In genomic region chr17:50681260-50682200, GRCh38 we compare ENCODE assay signal across 1 cellular context.
TF ChIP-seq lines count a peak whose summit lies in the region.

No MANE protein-coding gene starts in this region.

TF ChIP-seq in HepG2, 621 proteins besides CTCF, POLR2A, EP300 and RAD21 (continues in another document):
- TF ChIP-seq ZNF782 (CRISPR knock-in tag; IDR thresholded peaks at IDR 0.05; ENCODE audit: borderline replicate concordance) (no peak), ZSCAN31 (CRISPR knock-in tag; IDR thresholded peaks at IDR 0.05; ENCODE audit: low read depth) (peak; percentile 24; the same call in 1 of the 2 replicates), HDAC2 (CRISPR knock-in tag; IDR thresholded peaks at IDR 0.05) (no peak; the same call in 1 of the 2 replicates), ZMYM2 (CRISPR knock-in tag; IDR thresholded peaks at IDR 0.05) (no peak), ZNF780A (CRISPR knock-in tag; IDR thresholded peaks at IDR 0.05) (no peak), NFKB2 (CRISPR knock-in tag; IDR thresholded peaks at IDR 0.05; ENCODE audit: borderline replicate concordance) (no peak), YY1 (IDR thresholded peaks at IDR 0.05; ENCODE audit: insufficient read depth, insufficient replicate concordance, low read depth, low read length) (peak; percentile 67), GZF1 (CRISPR knock-in tag; IDR thresholded peaks at IDR 0.05) (no peak), ZNF550 (CRISPR knock-in tag; IDR thresholded peaks at IDR 0.05; ENCODE audit: borderline replicate concordance) (no peak), CSRNP1 (CRISPR knock-in tag; IDR thresholded peaks at IDR 0.05) (no peak), ZFP41 (CRISPR knock-in tag; IDR thresholded peaks at IDR 0.05; ENCODE audit: borderline replicate concordance) (no peak), NFATC3 (CRISPR knock-in tag; IDR thresholded peaks at IDR 0.05) (no peak), TCF7L2 (IDR thresholded peaks at IDR 0.05; ENCODE audit: low read depth, low read length) (no peak), ZNF724P (CRISPR knock-in tag; IDR thresholded peaks at IDR 0.05; ENCODE audit: borderline replicate concordance) (no peak), ZNF335 (CRISPR knock-in tag; IDR thresholded peaks at IDR 0.05) (no peak), KDM2A (CRISPR knock-in tag; IDR thresholded peaks at IDR 0.05; ENCODE audit: borderline replicate concordance, low read depth) (peak; percentile 34; the same call in 1 of the 2 replicates), SOX5 (CRISPR knock-in tag; IDR thresholded peaks at IDR 0.05; ENCODE audit: borderline replicate concordance) (no peak), ZBTB40 (IDR thresholded peaks at IDR 0.05) (no peak), ZBTB40 (CRISPR knock-in tag; IDR thresholded peaks at IDR 0.05) (no peak), IRX3 (CRISPR knock-in tag; IDR thresholded peaks at IDR 0.05; ENCODE audit: borderline replicate concordance, low read depth) (no peak), RBM22 (optimal IDR thresholded peaks at IDR 0.05; ENCODE audit: low read length) (no peak), HOXA5 (CRISPR knock-in tag; IDR thresholded peaks at IDR 0.05) (no peak), NR2F2 (IDR thresholded peaks at IDR 0.05; ENCODE audit: borderline replicate concordance, low read depth) (no peak), ZNF775 (CRISPR knock-in tag; IDR thresholded peaks at IDR 0.05; ENCODE audit: borderline replicate concordance) (no peak), ZSCAN30 (CRISPR knock-in tag; IDR thresholded peaks at IDR 0.05) (no peak), ZNF484 (CRISPR knock-in tag; IDR thresholded peaks at IDR 0.05; ENCODE audit: borderline replicate concordance, low read depth) (no peak), ZNF546 (CRISPR knock-in tag; conservative IDR thresholded peaks at IDR 0.05) (no peak), PAF1 (CRISPR knock-in tag; IDR thresholded peaks at IDR 0.05) (no peak), TGIF2 (CRISPR knock-in tag; IDR thresholded peaks at IDR 0.05) (no peak), TBP (CRISPR knock-in tag; IDR thresholded peaks at IDR 0.05) (no peak), ELK4 (CRISPR knock-in tag; IDR thresholded peaks at IDR 0.05; ENCODE audit: borderline replicate concordance) (no peak), ESRRA (CRISPR knock-in tag; IDR thresholded peaks at IDR 0.05; ENCODE audit: low read depth) (no peak), ZNF790 (CRISPR knock-in tag; IDR thresholded peaks at IDR 0.05; ENCODE audit: borderline replicate concordance) (no peak), PITX1 (CRISPR knock-in tag; IDR thresholded peaks at IDR 0.05) (no peak), ZBTB20 (CRISPR knock-in tag; IDR thresholded peaks at IDR 0.05; ENCODE audit: borderline replicate concordance, low read depth) (no peak), SRSF9 (IDR thresholded peaks at IDR 0.05; ENCODE audit: borderline replicate concordance, insufficient read depth, low read depth, low read length, poor library complexity, severe bottlenecking) (no peak), ZNF513 (CRISPR knock-in tag; conservative IDR thresholded peaks at IDR 0.05) (no peak), ZNF136 (CRISPR knock-in tag; IDR thresholded peaks at IDR 0.05; ENCODE audit: low read depth) (no peak), HES4 (CRISPR knock-in tag; IDR thresholded peaks at IDR 0.05; ENCODE audit: borderline replicate concordance) (no peak), RFX1 (IDR thresholded peaks at IDR 0.05) (no peak), PHF21A (CRISPR knock-in tag; IDR thresholded peaks at IDR 0.05) (no peak)
- TF ChIP-seq, protein P1, sequence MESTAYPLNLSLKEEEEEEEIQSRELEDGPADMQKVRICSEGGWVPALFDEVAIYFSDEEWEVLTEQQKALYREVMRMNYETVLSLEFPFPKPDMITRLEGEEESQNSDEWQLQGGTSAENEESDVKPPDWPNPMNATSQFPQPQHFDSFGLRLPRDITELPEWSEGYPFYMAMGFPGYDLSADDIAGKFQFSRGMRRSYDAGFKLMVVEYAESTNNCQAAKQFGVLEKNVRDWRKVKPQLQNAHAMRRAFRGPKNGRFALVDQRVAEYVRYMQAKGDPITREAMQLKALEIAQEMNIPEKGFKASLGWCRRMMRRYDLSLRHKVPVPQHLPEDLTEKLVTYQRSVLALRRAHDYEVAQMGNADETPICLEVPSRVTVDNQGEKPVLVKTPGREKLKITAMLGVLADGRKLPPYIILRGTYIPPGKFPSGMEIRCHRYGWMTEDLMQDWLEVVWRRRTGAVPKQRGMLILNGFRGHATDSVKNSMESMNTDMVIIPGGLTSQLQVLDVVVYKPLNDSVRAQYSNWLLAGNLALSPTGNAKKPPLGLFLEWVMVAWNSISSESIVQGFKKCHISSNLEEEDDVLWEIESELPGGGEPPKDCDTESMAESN (CRISPR knock-in tag; conservative IDR thresholded peaks at IDR 0.05): 0 out of 2 replicates have a peak, but pooled peaks have one; percentile 30
- TF ChIP-seq, protein P2, sequence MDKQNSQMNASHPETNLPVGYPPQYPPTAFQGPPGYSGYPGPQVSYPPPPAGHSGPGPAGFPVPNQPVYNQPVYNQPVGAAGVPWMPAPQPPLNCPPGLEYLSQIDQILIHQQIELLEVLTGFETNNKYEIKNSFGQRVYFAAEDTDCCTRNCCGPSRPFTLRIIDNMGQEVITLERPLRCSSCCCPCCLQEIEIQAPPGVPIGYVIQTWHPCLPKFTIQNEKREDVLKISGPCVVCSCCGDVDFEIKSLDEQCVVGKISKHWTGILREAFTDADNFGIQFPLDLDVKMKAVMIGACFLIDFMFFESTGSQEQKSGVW (CRISPR knock-in tag; IDR thresholded peaks at IDR 0.05; ENCODE audit: borderline replicate concordance): no peak
- TF ChIP-seq, protein P3, sequence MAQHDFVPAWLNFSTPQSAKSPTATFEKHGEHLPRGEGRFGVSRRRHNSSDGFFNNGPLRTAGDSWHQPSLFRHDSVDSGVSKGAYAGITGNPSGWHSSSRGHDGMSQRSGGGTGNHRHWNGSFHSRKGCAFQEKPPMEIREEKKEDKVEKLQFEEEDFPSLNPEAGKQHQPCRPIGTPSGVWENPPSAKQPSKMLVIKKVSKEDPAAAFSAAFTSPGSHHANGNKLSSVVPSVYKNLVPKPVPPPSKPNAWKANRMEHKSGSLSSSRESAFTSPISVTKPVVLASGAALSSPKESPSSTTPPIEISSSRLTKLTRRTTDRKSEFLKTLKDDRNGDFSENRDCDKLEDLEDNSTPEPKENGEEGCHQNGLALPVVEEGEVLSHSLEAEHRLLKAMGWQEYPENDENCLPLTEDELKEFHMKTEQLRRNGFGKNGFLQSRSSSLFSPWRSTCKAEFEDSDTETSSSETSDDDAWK (CRISPR knock-in tag; IDR thresholded peaks at IDR 0.05): no peak
